In the genomic region with DNA sequence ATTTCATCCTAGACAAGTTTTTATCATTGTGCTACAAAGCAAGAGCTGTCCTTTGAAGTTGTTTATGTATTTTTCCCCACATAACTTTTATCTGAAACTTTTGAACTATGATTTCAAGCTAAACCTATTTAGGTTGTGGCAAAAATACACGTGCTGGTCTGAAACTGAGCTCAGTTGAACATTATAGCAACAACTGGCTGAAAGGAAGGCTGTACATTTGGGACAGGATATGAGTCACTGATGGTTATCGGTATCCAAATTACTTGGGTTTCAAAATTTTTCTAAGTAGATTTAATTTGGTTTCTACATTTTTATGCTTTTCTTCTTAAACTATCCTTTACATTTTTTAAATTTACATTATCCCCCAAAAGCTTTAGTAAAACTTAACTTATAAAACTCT, we compare ENCODE assay signal across 18 cellular contexts.
DNase-seq lines count a peak whose midpoint lies in the region; ATAC-seq, FAIRE-seq and TF ChIP-seq lines count a peak whose summit lies in the region.
"Had no signal": no experiment of that assay in that cellular context is flagged by ENCODE, and none has a peak within 500 bp of the region (broad histone marks: within the 10 kb centered on the region; RNA-seq: fewer than 3 reads in every experiment).

No MANE protein-coding gene starts in this region.

- no peaks in the 10 kb centered on the region for H3K79me2 ChIP-seq in HepG2 (ENCODE audit: insufficient read depth, low read length)

- H4K20me1 ChIP-seq in HepG2 (ENCODE audit: insufficient read depth, low read length): no peaks in the 10 kb centered on the region

- no peak overlapping the region for H2AFZ ChIP-seq in HepG2 (ENCODE audit: low read length)

- WGBS in HepG2 (ENCODE audit: low lambda C conversion rate): 63% methylated on average over 2 of the region's 2 CpGs
- 49% methylated on average over 2 of the region's 2 CpGs for WGBS in right lobe of liver (ENCODE audit: insufficient coverage, low coverage, low lambda C conversion rate, missing lambda C conversion rate)

- ATAC-seq in HepG2 (no peak), right lobe of liver (no peak), HG02885 (IDR thresholded peaks at IDR 0.05; ENCODE audit: poor library complexity, unreplicated experiment) (no peak), left cardiac atrium (no peak)
- ATAC-seq: A549; activated naive CD4-positive, alpha-beta T cell treated with anti-CD3 and anti-CD28 coated beads, Interleukin-2, amount 50 U/mL, for 72 hours; left lung had no signal

- H3K4me3 ChIP-seq in HepG2 (replicated peaks in 1 of 3; ENCODE audit: insufficient read depth in 1 of 3, low read depth in 2 of 3, low read length in 3 of 3) (no peak overlapping the region), right lobe of liver (no peak overlapping the region)
- H3K4me3 ChIP-seq: A549, left lung had no signal

- no peak overlapping the region for H3K9ac ChIP-seq in HepG2 (ENCODE audit: insufficient read depth, low read depth, low read length)

- H3K27me3 ChIP-seq in HepG2 (ENCODE audit: control insufficient read depth in 1 of 2, insufficient read depth in 2 of 2, low read length in 2 of 2) (no peaks in the 10 kb centered on the region), right lobe of liver (no peaks in the 10 kb centered on the region)
- H3K27me3 ChIP-seq: left lung had no signal

- H3K4me1 ChIP-seq in HepG2 (ENCODE audit: insufficient read depth, low read length): no peaks in the 10 kb centered on the region
- no peaks in the 10 kb centered on the region for H3K4me1 ChIP-seq in right lobe of liver
- H3K4me1 ChIP-seq: A549, left lung had no signal

- TF ChIP-seq POLR2A in HepG2 (IDR thresholded peaks at IDR 0.05; ENCODE audit: insufficient read depth in 1 of 2, low read depth in 2 of 2, low read length in 2 of 2): no peak
- no peak for TF ChIP-seq POLR2A in right lobe of liver (IDR thresholded peaks at IDR 0.05)

- in situ Hi-C loops in HepG2 (cut with HindIII; ENCODE audit: extremely low pct_ligation_motif_present, low pct_unique_long_range_greater_than_20kb): no loop called here

- H3K9me3 Mint-ChIP-seq in T-helper 2 cell treated with Interferon-gamma antibody and Interleukin-4, amounts not matched to agents 5 μg/mL and 100 μg/mL, for 36 hours: peaks cover 14% of the 10 kb centered on the region
- H3K9me3 Mint-ChIP-seq in progenitor cell of endocrine pancreas (ENCODE audit: low read depth): peaks cover 20% of the 10 kb centered on the region

- TF ChIP-seq EP300 in HepG2 (IDR thresholded peaks at IDR 0.05; ENCODE audit: low read depth in 2 of 2, low read length in 2 of 2) (no peak), HepG2 (CRISPR knock-in tag; IDR thresholded peaks at IDR 0.05; ENCODE audit: borderline replicate concordance) (no peak)

- TF ChIP-seq CTCF in HepG2 (CRISPR knock-in tag; IDR thresholded peaks at IDR 0.05): no peak
- no peak for TF ChIP-seq CTCF in right lobe of liver (IDR thresholded peaks at IDR 0.05)
- no peak for TF ChIP-seq CTCF in progenitor cell of endocrine pancreas (IDR thresholded peaks at IDR 0.05; ENCODE audit: unreplicated experiment)

- POLR2A ChIA-PET in HepG2 (lab: Yijun Ruan, JAX): no interaction called here

- H3K36me3 ChIP-seq in HepG2 (replicated peaks in 1 of 2; ENCODE audit: control insufficient read depth in 1 of 2, insufficient read depth in 2 of 2, low read length in 2 of 2): no peaks in the 10 kb centered on the region
- H3K36me3 ChIP-seq in right lobe of liver: no peaks in the 10 kb centered on the region
- H3K36me3 ChIP-seq: left lung had no signal

- H3K36me3 Mint-ChIP-seq in T-helper 2 cell treated with Interferon-gamma antibody and Interleukin-4, amounts not matched to agents 5 μg/mL and 100 μg/mL, for 36 hours (ENCODE audit: low read depth): no peaks in the 10 kb centered on the region
- no peaks in the 10 kb centered on the region for H3K36me3 Mint-ChIP-seq in progenitor cell of endocrine pancreas (ENCODE audit: insufficient read depth)
- H3K36me3 Mint-ChIP-seq: type B pancreatic cell had no signal

- CTCF ChIA-PET in HepG2 (lab: Yijun Ruan, JAX; ENCODE audit: low intra/inter-chr PET ratio, low total read pairs): no interaction called here

- H3K4me2 ChIP-seq in HepG2 (ENCODE audit: low read depth, low read length): no peak overlapping the region
- H3K4me2 ChIP-seq: A549 had no signal

- TF ChIP-seq RAD21 in HepG2 (CRISPR knock-in tag; IDR thresholded peaks at IDR 0.05): no peak

- no peaks in the 10 kb centered on the region for H3K4me1 Mint-ChIP-seq in T-helper 2 cell treated with Interferon-gamma antibody and Interleukin-4, amounts not matched to agents 5 μg/mL and 100 μg/mL, for 36 hours (ENCODE audit: low read depth)
- no peaks in the 10 kb centered on the region for H3K4me1 Mint-ChIP-seq in progenitor cell of endocrine pancreas (ENCODE audit: low read depth)
- H3K4me1 Mint-ChIP-seq: neural crest cell had no signal

- no peak overlapping the region for H3K27ac ChIP-seq in HepG2 (ENCODE audit: extremely low read length, insufficient read depth, low read length)
- H3K27ac ChIP-seq in right lobe of liver: no peak overlapping the region
- H3K27ac ChIP-seq: A549, left lung had no signal

- no peaks in the 10 kb centered on the region for H3K27me3 Mint-ChIP-seq in T-helper 2 cell treated with Interferon-gamma antibody and Interleukin-4, amounts not matched to agents 5 μg/mL and 100 μg/mL, for 36 hours (ENCODE audit: low read depth)
- no peaks in the 10 kb centered on the region for H3K27me3 Mint-ChIP-seq in progenitor cell of endocrine pancreas
- H3K27me3 Mint-ChIP-seq: type B pancreatic cell had no signal

- H3K9me3 ChIP-seq in HepG2 (ENCODE audit: low read length) (peaks cover 12% of the 10 kb centered on the region), right lobe of liver (no peaks in the 10 kb centered on the region)
- H3K9me3 ChIP-seq: A549 had no signal

- FAIRE-seq in HepG2 (lab: Jason Lieb, UNC): no peak
- FAIRE-seq: A549, GM12891, H1, RCC 7860 had no signal

- intact Hi-C loops in HepG2 (cut with micrococcal nuclease; ENCODE audit: unreplicated experiment): no loop called here
- intact Hi-C loops in right lobe of liver (cut with DNase I): loop anchor here in 1 of 2 donors (10.0 kb wide), 1 partner anchor 605 kb away; no protein-coding TSS in a partner anchor
- intact Hi-C loops in left cardiac atrium (cut with DNase I): no loop called here

- no TSS peak for BruUV-seq in HepG2 (replicated peaks; lab: Mats Ljungman, UMichigan)

- H3K4me3 Mint-ChIP-seq in T-helper 2 cell treated with Interferon-gamma antibody and Interleukin-4, amounts not matched to agents 5 μg/mL and 100 μg/mL, for 36 hours: no peak overlapping the region
- H3K4me3 Mint-ChIP-seq in progenitor cell of endocrine pancreas (ENCODE audit: low read depth): no peak overlapping the region
- H3K4me3 Mint-ChIP-seq: neural crest cell, type B pancreatic cell had no signal

- no peak overlapping the region for H3K27ac Mint-ChIP-seq in T-helper 2 cell treated with Interferon-gamma antibody and Interleukin-4, amounts not matched to agents 5 μg/mL and 100 μg/mL, for 36 hours
- H3K27ac Mint-ChIP-seq in progenitor cell of endocrine pancreas: no peak overlapping the region
- H3K27ac Mint-ChIP-seq: activated naive CD4-positive, alpha-beta T cell treated with anti-CD3 and anti-CD28 coated beads, Interleukin-2, amount 50 U/mL, for 72 hours; type B pancreatic cell had no signal

- peak; percentile 10 for DNase-seq in HepG2 (ENCODE audit: low spot score)
- DNase-seq in right lobe of liver: no peak
- DNase-seq in RPMI8226: peak; percentile 25
- peak; percentile 4 for DNase-seq in dermis blood vessel endothelial cell
- DNase-seq in T-helper 2 cell treated with Interferon-gamma antibody and Interleukin-4, amounts not matched to agents 5 μg/mL and 100 μg/mL, for 36 hours (ENCODE audit: low spot score): no peak
- no peak for DNase-seq in progenitor cell of endocrine pancreas (ENCODE audit: low spot score, unreplicated experiment)
- no peak for DNase-seq in left cardiac atrium
- DNase-seq: glutamatergic neuron; left lung; stimulated activated CD4-positive, alpha-beta T cell treated with anti-CD3 and anti-CD28 coated beads, Interleukin-12 subunit alpha, Interleukin-12 subunit beta, amount 100 ng/mL, for 4 hours had no signal

TF ChIP-seq in HepG2, 621 proteins besides CTCF, POLR2A, EP300 and RAD21:
- TF ChIP-seq, protein P1, sequence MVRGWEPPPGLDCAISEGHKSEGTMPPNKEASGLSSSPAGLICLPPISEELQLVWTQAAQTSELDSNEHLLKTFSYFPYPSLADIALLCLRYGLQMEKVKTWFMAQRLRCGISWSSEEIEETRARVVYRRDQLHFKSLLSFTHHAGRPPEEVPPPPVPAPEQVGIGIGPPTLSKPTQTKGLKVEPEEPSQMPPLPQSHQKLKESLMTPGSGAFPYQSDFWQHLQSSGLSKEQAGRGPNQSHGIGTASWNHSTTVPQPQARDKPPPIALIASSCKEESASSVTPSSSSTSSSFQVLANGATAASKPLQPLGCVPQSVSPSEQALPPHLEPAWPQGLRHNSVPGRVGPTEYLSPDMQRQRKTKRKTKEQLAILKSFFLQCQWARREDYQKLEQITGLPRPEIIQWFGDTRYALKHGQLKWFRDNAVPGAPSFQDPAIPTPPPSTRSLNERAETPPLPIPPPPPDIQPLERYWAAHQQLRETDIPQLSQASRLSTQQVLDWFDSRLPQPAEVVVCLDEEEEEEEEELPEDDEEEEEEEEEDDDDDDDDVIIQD (CRISPR knock-in tag; IDR thresholded peaks at IDR 0.05; ENCODE audit: low read depth): peak; percentile 38; the same call in 1 of the 2 replicates
- no peak for TF ChIP-seq NKX3-1 (CRISPR knock-in tag; IDR thresholded peaks at IDR 0.05)
TF ChIP-seq in HepG2: peak in this region for 1.

Comparison
In these comparisons a context has a peak if more than half of its experiments do, and no peak if none do; other contexts are left out.
1. DNase-seq: peak in HepG2 (single experiment), RPMI8226 (single experiment) and dermis blood vessel endothelial cell (single experiment); none in right lobe of liver (0 of 3), T-helper 2 cell treated with Interferon-gamma antibody and Interleukin-4, amounts not matched to agents 5 μg/mL and 100 μg/mL, for 36 hours (single experiment), progenitor cell of endocrine pancreas (single experiment) and left cardiac atrium (single experiment).